Comparison of ENCODE assay signal across 1 cellular context in genomic region chr15:80202016-80202315, GRCh38.
A peak's percentile ranks its signal among the peaks of the same experiment; 100 is the strongest.
TF ChIP-seq lines count a peak whose summit lies in the region.

No MANE protein-coding gene starts in this region.

TF ChIP-seq in HepG2, 621 proteins besides CTCF, POLR2A, EP300 and RAD21:
- no peak for TF ChIP-seq ELK4 (CRISPR knock-in tag; IDR thresholded peaks at IDR 0.05; ENCODE audit: borderline replicate concordance)
- TF ChIP-seq AGO2 (optimal IDR thresholded peaks at IDR 0.05; ENCODE audit: low read depth, low read length) = peak; percentile 18
- TF ChIP-seq ZNF331 (CRISPR knock-in tag; IDR thresholded peaks at IDR 0.05) = no peak
